Comparison of ENCODE assay signal across 8 cellular contexts in genomic region chr1:197775282-197776262, GRCh38. TPM values are rescaled to one million over a fixed set of nuclear protein-coding genes. Genes with fewer than 3 reads are reported as not detected.
A peak's percentile ranks its signal among the peaks of the same experiment; 100 is the strongest.
DNase-seq lines count a peak whose midpoint lies in the region; ATAC-seq and TF ChIP-seq lines count a peak whose summit lies in the region.

A gene with protein sequence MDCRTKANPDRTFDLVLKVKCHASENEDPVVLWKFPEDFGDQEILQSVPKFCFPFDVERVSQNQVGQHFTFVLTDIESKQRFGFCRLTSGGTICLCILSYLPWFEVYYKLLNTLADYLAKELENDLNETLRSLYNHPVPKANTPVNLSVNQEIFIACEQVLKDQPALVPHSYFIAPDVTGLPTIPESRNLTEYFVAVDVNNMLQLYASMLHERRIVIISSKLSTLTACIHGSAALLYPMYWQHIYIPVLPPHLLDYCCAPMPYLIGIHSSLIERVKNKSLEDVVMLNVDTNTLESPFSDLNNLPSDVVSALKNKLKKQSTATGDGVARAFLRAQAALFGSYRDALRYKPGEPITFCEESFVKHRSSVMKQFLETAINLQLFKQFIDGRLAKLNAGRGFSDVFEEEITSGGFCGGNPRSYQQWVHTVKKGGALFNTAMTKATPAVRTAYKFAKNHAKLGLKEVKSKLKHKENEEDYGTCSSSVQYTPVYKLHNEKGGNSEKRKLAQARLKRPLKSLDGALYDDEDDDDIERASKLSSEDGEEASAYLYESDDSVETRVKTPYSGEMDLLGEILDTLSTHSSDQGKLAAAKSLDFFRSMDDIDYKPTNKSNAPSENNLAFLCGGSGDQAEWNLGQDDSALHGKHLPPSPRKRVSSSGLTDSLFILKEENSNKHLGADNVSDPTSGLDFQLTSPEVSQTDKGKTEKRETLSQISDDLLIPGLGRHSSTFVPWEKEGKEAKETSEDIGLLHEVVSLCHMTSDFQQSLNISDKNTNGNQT (minus strand): TSS chr1:197775480. CDS start chr1:197775155, 325 bp downstream.

- H3K4me3 ChIP-seq in colonic mucosa: peak within 1 kb of the TSS; percentile 52
- H3K4me3 ChIP-seq in lower leg skin (ENCODE audit: low read depth, poor library complexity, severe bottlenecking): peak within 1 kb of the TSS; percentile 66

- TF ChIP-seq POLR2A in lower leg skin (IDR thresholded peaks at IDR 0.05): no peak

- intact Hi-C loops in colonic mucosa (cut with DNase I) (no loop called here), lower leg skin (cut with DNase I; ENCODE audit: low total_unique reads) (no loop called here)

- peak within 1 kb of the TSS; percentile 93 to 99 for H3K9ac ChIP-seq in colonic mucosa (ENCODE audit: low read depth in 2 of 2, low read length in 2 of 2)

- no peaks in the 10 kb centered on the region for H3K9me3 ChIP-seq in colonic mucosa

- H3K36me3 ChIP-seq in colonic mucosa: no peaks in the 10 kb centered on the region

- DNase-seq in NCI-H2029 (lab: John Stamatoyannopoulos, UW) (peak; percentile 24), NCI-H2029 treated with DMSO at 0.1 percent for 48 hours (lab: John Stamatoyannopoulos, UW) (no peak), NCI-H345 (lab: John Stamatoyannopoulos, UW) (peak; percentile 76), colonic mucosa (peak; percentile 87), lower leg skin (ENCODE audit: low spot score in 2 of 2) (peak; percentile 58 to 93)
- DNase-seq in activated CD4-positive, alpha-beta T cell treated with anti-CD3 and anti-CD28 coated beads for 48 hours: peak; percentile 84
- peak; percentile 60 to 65 (median 62) for DNase-seq in stimulated activated CD4-positive, alpha-beta T cell treated with anti-CD3 and anti-CD28 coated beads, TNF-alpha, amount 100 ng/mL, for 1 hour (ENCODE audit: low read depth in 3 of 3, low spot score in 1 of 3)

- ATAC-seq in HG03039 (IDR thresholded peaks at IDR 0.05; ENCODE audit: unreplicated experiment): peak; percentile 68

- no peaks in the 10 kb centered on the region for H3K4me1 ChIP-seq in colonic mucosa

- no peak for TF ChIP-seq CTCF in colonic mucosa (IDR thresholded peaks at IDR 0.05)
- no peak for TF ChIP-seq CTCF in lower leg skin (IDR thresholded peaks at IDR 0.05)

- 16 to 17% methylated on average over 17 to 23 of the region's 51 CpGs for WGBS in lower leg skin, 2 donors

- H3K27me3 ChIP-seq in colonic mucosa: no peaks in the 10 kb centered on the region

- H3K27ac ChIP-seq in colonic mucosa: peak within 1 kb of the TSS; percentile 97

RNA-seq across cellular contexts. Expression of the gene that starts here (rescaled TPM):
- total RNA-seq in colonic mucosa (10 to 100 TPM; 19.5 to 25.7 TPM), lower leg skin (10 to 100 TPM in 1 of 4 donors, 1 to 10 TPM in 3; 5.5 to 12.4 (median 7.2) TPM)
